Comparison of ENCODE assay signal across 1 cellular context in the genomic region with DNA sequence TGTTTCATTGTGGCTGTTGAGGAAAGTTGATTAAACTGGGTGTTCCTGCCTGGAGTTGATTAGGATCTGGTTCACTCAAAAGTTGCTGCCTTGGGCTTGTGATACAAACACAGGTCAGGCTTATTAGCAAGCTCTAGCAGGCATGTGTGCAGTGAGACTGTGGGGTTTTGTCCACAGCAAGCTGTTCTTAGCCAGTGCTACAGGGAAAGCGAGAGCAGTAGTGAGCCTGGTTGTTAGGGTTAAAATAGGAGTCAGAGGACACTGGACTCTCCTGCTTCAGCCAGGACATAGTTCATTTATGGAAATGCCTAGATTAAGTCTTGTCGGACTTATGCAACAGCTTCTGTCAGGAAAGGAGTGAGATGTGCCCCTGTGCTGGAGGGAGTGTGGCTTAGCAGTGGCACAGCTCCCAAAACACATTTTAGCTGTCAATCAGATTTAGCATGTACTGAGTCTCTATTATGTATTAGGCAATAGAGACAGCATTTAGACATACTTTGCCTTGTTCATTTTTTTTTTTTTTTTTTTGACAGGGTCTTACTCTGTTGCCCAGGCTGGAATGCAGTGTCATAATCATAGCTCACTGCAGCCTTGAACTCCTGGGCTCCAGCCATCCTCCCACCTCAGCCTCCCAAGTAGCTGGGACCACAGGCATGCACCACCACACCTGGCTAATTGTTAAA.
TF ChIP-seq lines count a peak whose summit lies in the region.

No MANE protein-coding gene starts in this region.

TF ChIP-seq in WTC11, 78 proteins besides CTCF, POLR2A, EP300 and RAD21 (continued from another document):
- TF ChIP-seq, protein P1, sequence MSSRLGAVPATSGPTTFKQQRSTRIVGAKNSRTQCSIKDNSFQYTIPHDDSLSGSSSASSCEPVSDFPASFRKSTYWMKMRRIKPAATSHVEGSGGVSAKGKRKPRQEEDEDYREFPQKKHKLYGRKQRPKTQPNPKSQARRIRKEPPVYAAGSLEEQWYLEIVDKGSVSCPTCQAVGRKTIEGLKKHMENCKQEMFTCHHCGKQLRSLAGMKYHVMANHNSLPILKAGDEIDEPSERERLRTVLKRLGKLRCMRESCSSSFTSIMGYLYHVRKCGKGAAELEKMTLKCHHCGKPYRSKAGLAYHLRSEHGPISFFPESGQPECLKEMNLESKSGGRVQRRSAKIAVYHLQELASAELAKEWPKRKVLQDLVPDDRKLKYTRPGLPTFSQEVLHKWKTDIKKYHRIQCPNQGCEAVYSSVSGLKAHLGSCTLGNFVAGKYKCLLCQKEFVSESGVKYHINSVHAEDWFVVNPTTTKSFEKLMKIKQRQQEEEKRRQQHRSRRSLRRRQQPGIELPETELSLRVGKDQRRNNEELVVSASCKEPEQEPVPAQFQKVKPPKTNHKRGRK (CRISPR knock-in tag; IDR thresholded peaks at IDR 0.05; ENCODE audit: borderline replicate concordance): no peak
- no peak for TF ChIP-seq FOXP1 (CRISPR knock-in tag; IDR thresholded peaks at IDR 0.05; ENCODE audit: borderline replicate concordance)
- no peak for TF ChIP-seq ESRRA (CRISPR knock-in tag; IDR thresholded peaks at IDR 0.05; ENCODE audit: borderline replicate concordance)
- TF ChIP-seq ZBTB21 (CRISPR knock-in tag; IDR thresholded peaks at IDR 0.05; ENCODE audit: borderline replicate concordance): no peak
- no peak for TF ChIP-seq IRF1 (CRISPR knock-in tag; IDR thresholded peaks at IDR 0.05)
- no peak for TF ChIP-seq ZNF317 (CRISPR knock-in tag; IDR thresholded peaks at IDR 0.05; ENCODE audit: borderline replicate concordance, low read depth)
- TF ChIP-seq ELF4 (CRISPR knock-in tag; IDR thresholded peaks at IDR 0.05; ENCODE audit: low read depth): no peak
- TF ChIP-seq, protein P2, sequence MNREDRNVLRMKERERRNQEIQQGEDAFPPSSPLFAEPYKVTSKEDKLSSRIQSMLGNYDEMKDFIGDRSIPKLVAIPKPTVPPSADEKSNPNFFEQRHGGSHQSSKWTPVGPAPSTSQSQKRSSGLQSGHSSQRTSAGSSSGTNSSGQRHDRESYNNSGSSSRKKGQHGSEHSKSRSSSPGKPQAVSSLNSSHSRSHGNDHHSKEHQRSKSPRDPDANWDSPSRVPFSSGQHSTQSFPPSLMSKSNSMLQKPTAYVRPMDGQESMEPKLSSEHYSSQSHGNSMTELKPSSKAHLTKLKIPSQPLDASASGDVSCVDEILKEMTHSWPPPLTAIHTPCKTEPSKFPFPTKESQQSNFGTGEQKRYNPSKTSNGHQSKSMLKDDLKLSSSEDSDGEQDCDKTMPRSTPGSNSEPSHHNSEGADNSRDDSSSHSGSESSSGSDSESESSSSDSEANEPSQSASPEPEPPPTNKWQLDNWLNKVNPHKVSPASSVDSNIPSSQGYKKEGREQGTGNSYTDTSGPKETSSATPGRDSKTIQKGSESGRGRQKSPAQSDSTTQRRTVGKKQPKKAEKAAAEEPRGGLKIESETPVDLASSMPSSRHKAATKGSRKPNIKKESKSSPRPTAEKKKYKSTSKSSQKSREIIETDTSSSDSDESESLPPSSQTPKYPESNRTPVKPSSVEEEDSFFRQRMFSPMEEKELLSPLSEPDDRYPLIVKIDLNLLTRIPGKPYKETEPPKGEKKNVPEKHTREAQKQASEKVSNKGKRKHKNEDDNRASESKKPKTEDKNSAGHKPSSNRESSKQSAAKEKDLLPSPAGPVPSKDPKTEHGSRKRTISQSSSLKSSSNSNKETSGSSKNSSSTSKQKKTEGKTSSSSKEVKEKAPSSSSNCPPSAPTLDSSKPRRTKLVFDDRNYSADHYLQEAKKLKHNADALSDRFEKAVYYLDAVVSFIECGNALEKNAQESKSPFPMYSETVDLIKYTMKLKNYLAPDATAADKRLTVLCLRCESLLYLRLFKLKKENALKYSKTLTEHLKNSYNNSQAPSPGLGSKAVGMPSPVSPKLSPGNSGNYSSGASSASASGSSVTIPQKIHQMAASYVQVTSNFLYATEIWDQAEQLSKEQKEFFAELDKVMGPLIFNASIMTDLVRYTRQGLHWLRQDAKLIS (CRISPR knock-in tag; IDR thresholded peaks at IDR 0.05; ENCODE audit: borderline replicate concordance): no peak
- TF ChIP-seq CREM (CRISPR knock-in tag; IDR thresholded peaks at IDR 0.05): no peak
